ENCODE assay signal across 13 cellular contexts in the genomic region with DNA sequence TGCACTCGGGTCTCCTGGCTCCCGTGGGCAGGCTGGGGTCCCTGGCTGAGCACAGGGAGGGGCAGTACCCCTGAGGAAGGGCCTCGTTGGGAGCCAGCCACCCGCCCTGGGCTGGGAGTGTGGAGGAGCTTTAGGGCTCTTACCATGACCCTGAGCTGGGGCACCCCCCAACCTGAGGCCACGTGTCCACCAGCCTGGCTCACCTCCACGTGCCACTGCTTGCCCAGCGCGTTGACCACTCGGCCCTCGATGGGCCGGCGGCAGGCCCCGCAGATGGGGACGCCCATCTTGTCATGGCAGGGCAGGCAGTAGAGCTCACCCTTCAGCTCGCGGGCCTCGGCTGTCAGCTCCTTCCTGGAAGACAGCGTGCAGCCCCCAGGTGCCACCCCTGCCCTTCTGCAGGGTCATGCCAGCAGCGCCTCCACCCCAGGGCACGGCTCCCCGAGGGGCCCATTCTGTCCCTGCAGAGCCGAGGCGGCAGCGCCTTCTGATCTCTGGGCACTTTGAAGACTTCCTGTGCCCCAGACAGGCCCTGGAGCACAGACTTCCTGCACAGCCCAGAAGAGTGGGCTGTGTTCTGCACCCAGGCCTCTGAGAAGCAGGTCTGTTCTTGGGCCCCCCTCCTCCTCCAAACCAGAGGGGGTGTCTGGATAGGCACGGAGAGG. TPM values are rescaled to one million over a fixed set of nuclear protein-coding genes. Genes with fewer than 3 reads are reported as not detected.
DNase-seq lines count a peak whose midpoint lies in the region; ATAC-seq lines count a peak whose summit lies in the region.
"Had no signal": no experiment of that assay in that cellular context is flagged by ENCODE, and none has a peak within 500 bp of the region (broad histone marks: within the 10 kb centered on the region; RNA-seq: fewer than 3 reads in every experiment).

No MANE protein-coding gene starts in this region.

- H4K12ac ChIP-seq in trophoblast cell (ENCODE audit: low read depth, low read length), result peak overlapping the region; percentile 21

- H2BK5ac ChIP-seq in trophoblast cell (ENCODE audit: low read depth, low read length, poor library complexity), result no peak overlapping the region

- no peak overlapping the region for H3K23ac ChIP-seq in trophoblast cell (ENCODE audit: low read length)

- no peak overlapping the region for H3K9ac ChIP-seq in trophoblast cell (ENCODE audit: low read length)
- H3K9ac ChIP-seq: KMS-11 had no signal

- peak overlapping the region; percentile 4 for H3K4ac ChIP-seq in trophoblast cell (ENCODE audit: low read depth, low read length)

- H2AK5ac ChIP-seq in trophoblast cell (ENCODE audit: low read length), result peak overlapping the region; percentile 55

- no peak overlapping the region for H3K4me3 ChIP-seq in trophoblast cell (ENCODE audit: low read depth, low read length)
- H3K4me3 ChIP-seq: lung had no signal

- peaks cover 16 to 29% of the 10 kb centered on the region in 2 experiments for H3K4me1 ChIP-seq in trophoblast cell (ENCODE audit: control insufficient read depth in 1 of 2, insufficient read depth in 2 of 2, low read length in 2 of 2)

- H2AFZ ChIP-seq in trophoblast cell (ENCODE audit: insufficient read depth, low read length, poor library complexity), result no peak overlapping the region

- peak overlapping the region; percentile 65 for H2BK12ac ChIP-seq in trophoblast cell (ENCODE audit: low read length)

- H3K9me3 ChIP-seq in trophoblast cell (ENCODE audit: insufficient read depth, low read depth, low read length), result peaks cover 2% of the 10 kb centered on the region

- DNase-seq in left ventricle myocardium superior (peak; percentile 35), left cardiac atrium (no peak), trophoblast cell (no peak), superior temporal gyrus (ENCODE audit: extremely low spot score) (no peak), hypothalamus (lab: John Stamatoyannopoulos, UW) (no peak)
- DNase-seq in activated gamma-delta T cell treated with anti-CD3 and anti-CD28 coated beads, Interleukin-2, amount 50 U/mL, for 16 hours (ENCODE audit: low read depth), result peak; percentile 33
- DNase-seq: NCI-H526 treated with DMSO at 0.1 percent for 48 hours had no signal

- H4K91ac ChIP-seq in trophoblast cell (ENCODE audit: low read depth, low read length), result peak overlapping the region; percentile 40

- H2BK120ac ChIP-seq in trophoblast cell (ENCODE audit: insufficient read depth, low read length, poor library complexity), result no peak overlapping the region

- H3K79me2 ChIP-seq in trophoblast cell (ENCODE audit: control insufficient read depth, insufficient read depth, low read length, poor library complexity), result peaks cover 3% of the 10 kb centered on the region

- intact Hi-C loops in left ventricle myocardium superior (cut with micrococcal nuclease) (no loop called here), left cardiac atrium (cut with DNase I) (no loop called here)

- no CpG with 5 or more reads among the region's 25 CpGs for WGBS in trophoblast cell (ENCODE audit: extremely low coverage, insufficient coverage, insufficient read length)

- no peaks in the 10 kb centered on the region for H3K27me3 ChIP-seq in trophoblast cell (ENCODE audit: insufficient read depth, low read length)

- ATAC-seq in left ventricle myocardium superior (no peak), left cardiac atrium (no peak), HG03439 (IDR thresholded peaks at IDR 0.05; ENCODE audit: unreplicated experiment) (no peak), GM19463 (IDR thresholded peaks at IDR 0.05; ENCODE audit: unreplicated experiment) (no peak)

- H3K18ac ChIP-seq in trophoblast cell (ENCODE audit: low read length), result peak overlapping the region; percentile 56

- H3K36me3 ChIP-seq in trophoblast cell (ENCODE audit: control insufficient read depth in 1 of 2, insufficient read depth in 2 of 2, low read length in 2 of 2), result no peaks in the 10 kb centered on the region

- H4K8ac ChIP-seq in trophoblast cell (ENCODE audit: low read depth, low read length), result peak overlapping the region; percentile 57

- H3K4me2 ChIP-seq in trophoblast cell (ENCODE audit: low read length), result no peak overlapping the region
- H3K4me2 ChIP-seq: KMS-11 had no signal

- peaks cover 24% of the 10 kb centered on the region for H3K79me1 ChIP-seq in trophoblast cell (ENCODE audit: low read length)

- no peak overlapping the region for H3K27ac ChIP-seq in trophoblast cell (ENCODE audit: low read depth, low read length)
- H3K27ac ChIP-seq: KMS-11 had no signal

- H3K14ac ChIP-seq in trophoblast cell (ENCODE audit: low read length), result peak overlapping the region; percentile 52

RNA-seq across cellular contexts. Expression of a gene that starts 4.0 kb away (rescaled TPM):
- total RNA-seq in left ventricle myocardium superior, result 0.25 TPM
- total RNA-seq in left cardiac atrium, result under 1 TPM in 1 of 2 donors, not detected in 1; 0.24 TPM
- 0.25 and 0.33 TPM in 2 replicates for polyA plus RNA-seq in trophoblast cell (2013)
- total RNA-seq: fibroblast of lung, ureter had no signal
- polyA plus RNA-seq: fibroblast of lung had no signal

RNA-seq across cellular contexts. Expression of a gene that starts 33.4 kb away (rescaled TPM):
- 274 TPM for total RNA-seq in left ventricle myocardium superior
- 100 to 1,000 TPM; 157 to 204 TPM for total RNA-seq in left cardiac atrium
- polyA plus RNA-seq in trophoblast cell (2013), result 14.6 and 16.2 TPM in 2 replicates

RNA-seq across cellular contexts. Expression of a gene that starts 59.3 kb away (rescaled TPM):
- total RNA-seq in left ventricle myocardium superior, result 3.1 TPM
- 1 to 10 TPM; 3.3 to 4.7 TPM for total RNA-seq in left cardiac atrium
- 5.4 and 6.1 TPM in 2 replicates for polyA plus RNA-seq in trophoblast cell (2013)

Comparison
In these comparisons a context has a peak if more than half of its experiments do, and no peak if none do; other contexts are left out.
1. DNase-seq: peak in left ventricle myocardium superior (single experiment) and activated gamma-delta T cell treated with anti-CD3 and anti-CD28 coated beads, Interleukin-2, amount 50 U/mL, for 16 hours (single experiment); none in left cardiac atrium (single experiment), trophoblast cell (0 of 2), superior temporal gyrus (single experiment) and hypothalamus (0 of 51).